8 cellular contexts compared by ENCODE assay signal in genomic region chr3:111998661-111999641, GRCh38. TPM values are rescaled to one million over a fixed set of nuclear protein-coding genes. Genes with fewer than 3 reads are reported as not detected.
A peak's percentile ranks its signal among the peaks of the same experiment; 100 is the strongest.
DNase-seq lines count a peak whose midpoint lies in the region; ATAC-seq and TF ChIP-seq lines count a peak whose summit lies in the region.

Gene TAGLN3, plus strand, starts transcription at chr3:111998922. Its CDS starts 501 bp downstream, at chr3:111999423.

- H2AFZ ChIP-seq in MM.1S (ENCODE audit: low read length) = peak within 1 kb of the TSS; percentile 97
- peak within 1 kb of the TSS; percentile 57 for H2AFZ ChIP-seq in neural progenitor cell (replicated peaks)

- H3K27ac ChIP-seq in MM.1S (ENCODE audit: low read length) (no peak within 1 kb of the TSS), neural progenitor cell (peak within 1 kb of the TSS; percentile 94)

- H3K27me3 ChIP-seq in MM.1S (replicated peaks; ENCODE audit: insufficient read depth, low read length) (no peaks in the 10 kb centered on the region), neural progenitor cell (peaks cover 20% of the 10 kb centered on the region)

- peaks cover 4% of the 10 kb centered on the region for H3K36me3 Mint-ChIP-seq in activated CD4-positive, alpha-beta memory T cell treated with anti-CD3 and anti-CD28 coated beads, Interleukin-2, amount 10 ng/mL, durations not matched to agents 7 days and 5 days (ENCODE audit: low read depth)
- peaks cover 28% of the 10 kb centered on the region for H3K36me3 Mint-ChIP-seq in neural progenitor cell

- POLR2A ChIA-PET in activated CD4-positive, alpha-beta memory T cell treated with anti-CD3 and anti-CD28 coated beads, Interleukin-2, amount 10 ng/mL, durations not matched to agents 7 days and 5 days (lab: Charles Lee) = interaction anchor here (1.1 to 1.3 kb wide), 3 partner anchors 8 to 17 kb away, joined by 3 to 6 read pairs (median 3); no protein-coding TSS in a partner anchor

- H3K4me3 ChIP-seq in MM.1S (ENCODE audit: low read length) (peak within 1 kb of the TSS; percentile 77), neural progenitor cell (peak within 1 kb of the TSS; percentile 66)

- DNase-seq in NCI-H2081 (lab: John Stamatoyannopoulos, UW) (peak; percentile 63 to 81), NCI-H2081 treated with DMSO at 0.1 percent for 48 hours (lab: John Stamatoyannopoulos, UW) (no peak), MM.1S (peak; percentile 51), germinal center (ENCODE audit: low spot score) (peak; percentile 41), neural progenitor cell (ENCODE audit: low spot score) (peak; percentile 96)
- no peak for DNase-seq in activated CD4-positive, alpha-beta memory T cell treated with anti-CD3 and anti-CD28 coated beads, Interleukin-2, amount 10 ng/mL, durations not matched to agents 7 days and 5 days

- peak within 1 kb of the TSS; percentile 31; the same call in 1 of the 2 replicates for H3K9ac ChIP-seq in MM.1S (ENCODE audit: low read length)
- H3K9ac ChIP-seq in neural progenitor cell = peak within 1 kb of the TSS; percentile 57

- H3K4me3 Mint-ChIP-seq in activated CD4-positive, alpha-beta memory T cell treated with anti-CD3 and anti-CD28 coated beads, Interleukin-2, amount 10 ng/mL, durations not matched to agents 7 days and 5 days = peak within 1 kb of the TSS; percentile 39
- peak within 1 kb of the TSS; percentile 99 for H3K4me3 Mint-ChIP-seq in neural progenitor cell

- H3K9me3 ChIP-seq in MM.1S (replicated peaks; ENCODE audit: insufficient read depth, low read length) = no peaks in the 10 kb centered on the region
- H3K9me3 ChIP-seq in neural progenitor cell (ENCODE audit: low read depth) = no peaks in the 10 kb centered on the region

- H3K27ac Mint-ChIP-seq in activated CD4-positive, alpha-beta memory T cell treated with anti-CD3 and anti-CD28 coated beads, Interleukin-2, amount 10 ng/mL, durations not matched to agents 7 days and 5 days = no peak within 1 kb of the TSS
- peak within 1 kb of the TSS; percentile 99 for H3K27ac Mint-ChIP-seq in neural progenitor cell

- H3K9me2 ChIP-seq in MM.1S (replicated peaks; ENCODE audit: insufficient read depth, low read length) = no peaks in the 10 kb centered on the region

- CTCF ChIA-PET in activated CD4-positive, alpha-beta memory T cell treated with anti-CD3 and anti-CD28 coated beads, Interleukin-2, amount 10 ng/mL, durations not matched to agents 7 days and 5 days (lab: Charles Lee) = interaction anchor here (1.1 to 4.8 kb wide), 2 partner anchors 9 to 15 kb away, joined by 5 to 29 read pairs; no protein-coding TSS in a partner anchor

- no peaks in the 10 kb centered on the region for H3K9me3 Mint-ChIP-seq in activated CD4-positive, alpha-beta memory T cell treated with anti-CD3 and anti-CD28 coated beads, Interleukin-2, amount 10 ng/mL, durations not matched to agents 7 days and 5 days
- H3K9me3 Mint-ChIP-seq in neural progenitor cell = no peaks in the 10 kb centered on the region

- H3K36me3 ChIP-seq in MM.1S (replicated peaks; ENCODE audit: insufficient read depth, low read length) (no peaks in the 10 kb centered on the region), neural progenitor cell (no peaks in the 10 kb centered on the region)

- H4K20me1 ChIP-seq in MM.1S (ENCODE audit: insufficient read depth, low read length) (no peaks in the 10 kb centered on the region), neural progenitor cell (ENCODE audit: low read depth) (peaks cover 37% of the 10 kb centered on the region)

- H3K27me3 Mint-ChIP-seq in activated CD4-positive, alpha-beta memory T cell treated with anti-CD3 and anti-CD28 coated beads, Interleukin-2, amount 10 ng/mL, durations not matched to agents 7 days and 5 days = no peaks in the 10 kb centered on the region
- peaks cover 8% of the 10 kb centered on the region for H3K27me3 Mint-ChIP-seq in neural progenitor cell (ENCODE audit: insufficient read depth, low read depth)

- H3K79me2 ChIP-seq in MM.1S (ENCODE audit: low read length) (no peaks in the 10 kb centered on the region), neural progenitor cell (ENCODE audit: low read depth) (peaks cover 29% of the 10 kb centered on the region)

- H3F3A ChIP-seq in MM.1S (ENCODE audit: insufficient read depth, low read length) (peaks cover 3% of the 10 kb centered on the region; the same call in 1 of the 2 replicates), neural progenitor cell (ENCODE audit: low read depth) (peaks cover 42% of the 10 kb centered on the region)

- H3K4me2 ChIP-seq in MM.1S (ENCODE audit: low read depth, low read length) (peak within 1 kb of the TSS; percentile 97), neural progenitor cell (peak within 1 kb of the TSS; percentile 99)

- H3K4me1 Mint-ChIP-seq in activated CD4-positive, alpha-beta memory T cell treated with anti-CD3 and anti-CD28 coated beads, Interleukin-2, amount 10 ng/mL, durations not matched to agents 7 days and 5 days = peaks cover 20% of the 10 kb centered on the region
- peaks cover 58% of the 10 kb centered on the region for H3K4me1 Mint-ChIP-seq in neural progenitor cell

- TF ChIP-seq CTCF in MM.1S (IDR thresholded peaks at IDR 0.05; ENCODE audit: low read length) = no peak
- no peak for TF ChIP-seq CTCF in neural progenitor cell (IDR thresholded peaks at IDR 0.05)

- no peak for ATAC-seq in GM18873 (IDR thresholded peaks at IDR 0.05; ENCODE audit: low FRiP score, unreplicated experiment)
- no peak for ATAC-seq in HG02870 (IDR thresholded peaks at IDR 0.05; ENCODE audit: unreplicated experiment)

- H3K4me1 ChIP-seq in MM.1S (ENCODE audit: low read length) (no peaks in the 10 kb centered on the region), neural progenitor cell (peaks cover 44% of the 10 kb centered on the region)

RNA-seq across cellular contexts. Expression of gene TAGLN3, which starts in this region (rescaled TPM):
- total RNA-seq in activated CD4-positive, alpha-beta memory T cell treated with anti-CD3 and anti-CD28 coated beads, Interleukin-2, amount 10 ng/mL, durations not matched to agents 7 days and 5 days = under 1 TPM in 1 of 2 experiments, not detected in 1; 0.18 TPM
- 46.6 and 51.2 TPM in 2 replicates for total RNA-seq in neural progenitor cell (ENCODE audit: low replicate concordance)

Comparison
In these comparisons a context has a peak if more than half of its experiments do, and no peak if none do; other contexts are left out.
1. RNA of gene TAGLN3 (total RNA-seq): 46.6 to 51.2 TPM in neural progenitor cell; 0.18 TPM in activated CD4-positive, alpha-beta memory T cell treated with anti-CD3 and anti-CD28 coated beads, Interleukin-2, amount 10 ng/mL, durations not matched to agents 7 days and 5 days; every median in the first group is over 10 times any median in the second.
2. DNase-seq: peak in NCI-H2081 (2 of 2), MM.1S (single experiment), germinal center (single experiment) and neural progenitor cell (single experiment); none in NCI-H2081 treated with DMSO at 0.1 percent for 48 hours (single experiment) and activated CD4-positive, alpha-beta memory T cell treated with anti-CD3 and anti-CD28 coated beads, Interleukin-2, amount 10 ng/mL, durations not matched to agents 7 days and 5 days (single experiment).